In the genomic region with DNA sequence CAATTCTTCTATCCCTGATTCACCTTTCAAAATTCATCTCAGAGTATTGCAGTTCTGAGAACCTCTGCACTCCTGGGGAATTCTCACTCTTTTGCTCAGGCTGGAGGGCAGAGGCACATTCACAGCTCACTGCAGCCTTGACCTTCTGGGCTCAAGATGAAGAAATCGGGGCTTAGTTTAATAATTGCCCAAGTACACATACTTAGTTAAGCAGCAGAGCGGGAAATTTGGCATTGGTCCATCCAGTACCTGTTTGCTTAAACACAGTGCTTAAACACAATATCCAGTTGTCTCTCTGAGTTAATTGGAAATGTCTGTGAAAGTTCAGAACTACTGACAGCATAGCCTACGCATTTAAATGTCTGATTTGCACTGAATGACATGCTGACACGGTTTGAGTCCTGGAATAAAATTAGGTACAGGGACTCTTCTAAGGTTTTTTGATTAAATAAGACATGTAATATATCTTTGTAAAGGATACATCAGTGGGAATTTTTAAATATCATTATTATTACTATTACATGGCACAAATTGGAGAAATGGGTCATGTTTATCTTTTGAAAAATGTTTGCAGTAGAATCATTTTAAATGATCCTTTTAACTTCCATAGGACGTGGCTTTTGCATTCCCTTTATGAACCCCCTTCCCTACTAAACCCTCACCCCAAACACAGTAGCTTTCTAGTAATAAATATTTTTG, we compare ENCODE assay signal across 24 cellular contexts.
DNase-seq lines count a peak whose midpoint lies in the region; ATAC-seq, FAIRE-seq and TF ChIP-seq lines count a peak whose summit lies in the region.
"Had no signal": no experiment of that assay in that cellular context is flagged by ENCODE, and none has a peak within 500 bp of the region (broad histone marks: within the 10 kb centered on the region; RNA-seq: fewer than 3 reads in every experiment).

No MANE protein-coding gene starts in this region.

- H4K20me1 ChIP-seq in DOHH2 (ENCODE audit: control insufficient read depth, insufficient read depth, low read depth, low read length) (no peaks in the 10 kb centered on the region), OCI-LY7 (ENCODE audit: insufficient read depth, low read length) (no peaks in the 10 kb centered on the region)

- 32% methylated on average over 5 of the region's 5 CpGs for WGBS in right lobe of liver (ENCODE audit: insufficient coverage, low coverage, low lambda C conversion rate, missing lambda C conversion rate)
- 73 to 100% methylated on average over 1 to 5 of the region's 5 CpGs for WGBS in endodermal cell (ENCODE audit: insufficient coverage in 1 of 2, insufficient read length in 1 of 2), 2 experiments
- WGBS in psoas muscle, 3 donors = 59 to 86% (median 65%) methylated on average over 5 of the region's 5 CpGs

- POLR2A ChIA-PET in CD4-positive, alpha-beta T cell (lab: Charles Lee) = no interaction called here
- POLR2A ChIA-PET in OCI-LY7 (lab: Charles Lee) = interaction anchor here (0.6 to 1.2 kb wide), 2 partner anchors 64 to 67 kb away, joined by 3 to 4 read pairs; no protein-coding TSS in a partner anchor

- peaks cover 58% of the 10 kb centered on the region for H3K79me2 ChIP-seq in DOHH2 (ENCODE audit: control insufficient read depth, low read length)
- H3K79me2 ChIP-seq in OCI-LY7 (ENCODE audit: insufficient read depth, low read depth, low read length) = peaks cover 7% of the 10 kb centered on the region; the same call in 1 of the 2 replicates

- no peak overlapping the region for H3K4me3 ChIP-seq in DOHH2 (ENCODE audit: low read length)
- H3K4me3 ChIP-seq in OCI-LY7 (ENCODE audit: low read depth, low read length, poor library complexity, severe bottlenecking) = no peak overlapping the region
- H3K4me3 ChIP-seq in right lobe of liver = peak overlapping the region in 1 of 3 donors; percentile 26
- H3K4me3 ChIP-seq in endodermal cell (ENCODE audit: low read length) = no peak overlapping the region
- H3K4me3 ChIP-seq in psoas muscle = no peak overlapping the region
- H3K4me3 ChIP-seq: sigmoid colon had no signal

- FAIRE-seq in urothelium cell line (lab: Jason Lieb, UNC) = no peak
- FAIRE-seq: bronchial epithelial cell had no signal

- H3K27ac Mint-ChIP-seq in CD4-positive, alpha-beta T cell = peak overlapping the region; percentile 44
- no peak overlapping the region for H3K27ac Mint-ChIP-seq in endodermal cell
- H3K27ac Mint-ChIP-seq: activated naive CD8-positive, alpha-beta T cell treated with anti-CD3 and anti-CD28 coated beads, Interleukin-2, amount 10 ng/mL, durations not matched to agents 7 days and 5 days; dendritic cell treated with granulocyte-macrophage colony-stimulating factor and Interleukin-4, amounts not matched to agents 40 ng/mL and 50 ng/mL, for 4 days; mesothelial cell of epicardium had no signal

- no peak for TF ChIP-seq CTCF in CD4-positive, alpha-beta T cell (IDR thresholded peaks at IDR 0.05)
- TF ChIP-seq CTCF in DOHH2 (IDR thresholded peaks at IDR 0.05; ENCODE audit: low read depth, low read length, poor library complexity, severe bottlenecking) (no peak), OCI-LY7 (conservative IDR thresholded peaks at IDR 0.05; ENCODE audit: low read length) (no peak), right lobe of liver (IDR thresholded peaks at IDR 0.05) (no peak), endodermal cell (conservative IDR thresholded peaks at IDR 0.05) (no peak), psoas muscle (IDR thresholded peaks at IDR 0.05) (no peak)

- peaks cover 5% of the 10 kb centered on the region for H3K36me3 Mint-ChIP-seq in CD4-positive, alpha-beta T cell (ENCODE audit: low read depth)
- no peaks in the 10 kb centered on the region for H3K36me3 Mint-ChIP-seq in endodermal cell (ENCODE audit: low read depth)
- H3K36me3 Mint-ChIP-seq: mesothelial cell of epicardium had no signal

- no peaks in the 10 kb centered on the region for H3K9me3 ChIP-seq in CD4-positive, alpha-beta T cell (ENCODE audit: control insufficient read depth, low read length)
- H3K9me3 ChIP-seq in DOHH2 (ENCODE audit: control insufficient read depth, insufficient read depth, low read length) (no peaks in the 10 kb centered on the region), OCI-LY7 (ENCODE audit: low read length) (no peaks in the 10 kb centered on the region), right lobe of liver (no peaks in the 10 kb centered on the region), endodermal cell (ENCODE audit: control insufficient read depth, low read length) (no peaks in the 10 kb centered on the region), psoas muscle (no peaks in the 10 kb centered on the region)
- H3K9me3 ChIP-seq: Caco-2, sigmoid colon had no signal

- H3K9me2 ChIP-seq in DOHH2 (replicated peaks; ENCODE audit: control insufficient read depth, low read length) (no peaks in the 10 kb centered on the region), OCI-LY7 (ENCODE audit: insufficient read depth, low read length) (no peaks in the 10 kb centered on the region)

- intact Hi-C loops in CD4-positive, alpha-beta T cell (cut with DNase I, micrococcal nuclease) = no loop called here
- intact Hi-C loops in OCI-LY7 (cut with micrococcal nuclease; ENCODE audit: unreplicated experiment) = no loop called here
- intact Hi-C loops in right lobe of liver (cut with DNase I) = no loop called here
- intact Hi-C loops in psoas muscle (cut with DNase I) = no loop called here

- no peak overlapping the region for H3K9ac ChIP-seq in endodermal cell (ENCODE audit: extremely low read depth, low read length, poor library complexity, severe bottlenecking)

- DNase-seq in CD4-positive, alpha-beta T cell = no peak
- no peak for DNase-seq in OCI-LY7 (ENCODE audit: low spot score)
- peak; percentile 53 to 86 (median 69) for DNase-seq in right lobe of liver
- DNase-seq in endodermal cell = no peak
- no peak for DNase-seq in urothelium cell line (ENCODE audit: low spot score)
- DNase-seq in nucleus accumbens (lab: John Stamatoyannopoulos, UW) = no peak
- DNase-seq in psoas muscle = no peak
- DNase-seq: activated CD4-positive, CD25-positive, alpha-beta regulatory T cell; activated CD8-positive, alpha-beta memory T cell treated with anti-CD3 and anti-CD28 coated beads for 24 hours; activated naive CD8-positive, alpha-beta T cell treated with anti-CD3 and anti-CD28 coated beads, Interleukin-2, amount 10 ng/mL, durations not matched to agents 7 days and 5 days; Caco-2; glutamatergic neuron; IMR-90; MV-4-11; NCI-H2107; sigmoid colon; stimulated activated CD4-positive, alpha-beta T cell treated with anti-CD3 and anti-CD28 coated beads, Interleukin-1b, Interleukin-23, amount 100 ng/mL, for 48 hours; T-helper 1 cell had no signal

- peaks cover 56% of the 10 kb centered on the region for H3K4me1 Mint-ChIP-seq in CD4-positive, alpha-beta T cell (ENCODE audit: low read depth)
- peaks cover 34% of the 10 kb centered on the region for H3K4me1 Mint-ChIP-seq in endodermal cell

- H3K36me3 ChIP-seq in DOHH2 (ENCODE audit: control insufficient read depth, low read length) (peaks cover 11% of the 10 kb centered on the region), OCI-LY7 (ENCODE audit: insufficient read depth, low read length) (no peaks in the 10 kb centered on the region), right lobe of liver (no peaks in the 10 kb centered on the region), endodermal cell (ENCODE audit: control insufficient read depth, insufficient read depth, low read length) (no peaks in the 10 kb centered on the region), psoas muscle (ENCODE audit: insufficient read depth in 1 of 2, low read depth in 1 of 2) (no peaks in the 10 kb centered on the region)
- H3K36me3 ChIP-seq: sigmoid colon had no signal

- no peak overlapping the region for H3K27ac ChIP-seq in CD4-positive, alpha-beta T cell (ENCODE audit: low read depth, low read length)
- H3K27ac ChIP-seq in DOHH2 (ENCODE audit: low read depth, low read length) (no peak overlapping the region), OCI-LY7 (ENCODE audit: low read depth, low read length, poor library complexity, severe bottlenecking) (no peak overlapping the region), right lobe of liver (peak overlapping the region in 2 of 3 donors; percentile 34 to 96), endodermal cell (ENCODE audit: low read depth, low read length) (no peak overlapping the region), psoas muscle (no peak overlapping the region)
- H3K27ac ChIP-seq: sigmoid colon had no signal

- peak overlapping the region; percentile 17; the same call in 1 of the 2 replicates for H3K4me2 ChIP-seq in DOHH2 (ENCODE audit: low read length)
- 0 out of 2 replicates have a peak overlapping the region, but pooled peaks have one; percentile 9 for H3K4me2 ChIP-seq in OCI-LY7 (ENCODE audit: low read length)

- ATAC-seq in CD4-positive, alpha-beta T cell (ENCODE audit: poor library complexity) = no peak
- ATAC-seq in right lobe of liver (peak; percentile 41 to 73 (median 64)), psoas muscle (no peak)
- ATAC-seq: esophagus mucosa, Right ventricle myocardium inferior had no signal

- no peaks in the 10 kb centered on the region for H3K27me3 ChIP-seq in CD4-positive, alpha-beta T cell (ENCODE audit: control insufficient read depth, insufficient read depth, low read length)
- H3K27me3 ChIP-seq in DOHH2 (ENCODE audit: control insufficient read depth, low read length) = no peaks in the 10 kb centered on the region
- no peaks in the 10 kb centered on the region for H3K27me3 ChIP-seq in right lobe of liver
- no peaks in the 10 kb centered on the region for H3K27me3 ChIP-seq in endodermal cell (ENCODE audit: control insufficient read depth, insufficient read depth, low read length, poor library complexity, severe bottlenecking)
- H3K27me3 ChIP-seq in psoas muscle (ENCODE audit: insufficient read depth in 3 of 3, low read length in 2 of 3) = peaks cover 0 to 31% (median 12%) of the 10 kb centered on the region in 3 donors

- CTCF ChIA-PET in CD4-positive, alpha-beta T cell (lab: Charles Lee) = no interaction called here
- CTCF ChIA-PET in OCI-LY7 (lab: Charles Lee; ENCODE audit: unreplicated experiment) = no interaction called here

- H3K9me3 Mint-ChIP-seq in CD4-positive, alpha-beta T cell = no peaks in the 10 kb centered on the region
- H3K9me3 Mint-ChIP-seq in endodermal cell = no peaks in the 10 kb centered on the region
- H3K9me3 Mint-ChIP-seq: activated naive CD8-positive, alpha-beta T cell treated with anti-CD3 and anti-CD28 coated beads, Interleukin-2, amount 10 ng/mL, durations not matched to agents 7 days and 5 days; dendritic cell treated with granulocyte-macrophage colony-stimulating factor and Interleukin-4, amounts not matched to agents 40 ng/mL and 50 ng/mL, for 4 days; mesothelial cell of epicardium had no signal

- peaks cover 48% of the 10 kb centered on the region for H3K4me1 ChIP-seq in DOHH2 (ENCODE audit: control insufficient read depth, low read length)
- H3K4me1 ChIP-seq in OCI-LY7 (ENCODE audit: insufficient read depth, low read length, poor library complexity, severe bottlenecking) = peaks cover 18% of the 10 kb centered on the region
- H3K4me1 ChIP-seq in right lobe of liver = peaks cover 0 to 53% (median 15%) of the 10 kb centered on the region in 4 donors
- no peaks in the 10 kb centered on the region for H3K4me1 ChIP-seq in endodermal cell (ENCODE audit: control insufficient read depth, insufficient read depth, low read length)
- no peaks in the 10 kb centered on the region for H3K4me1 ChIP-seq in psoas muscle
- H3K4me1 ChIP-seq: Caco-2 had no signal

- H3K27me3 Mint-ChIP-seq in CD4-positive, alpha-beta T cell = no peaks in the 10 kb centered on the region
- H3K27me3 Mint-ChIP-seq in endodermal cell (ENCODE audit: insufficient read depth) = peaks cover 13% of the 10 kb centered on the region
- H3K27me3 Mint-ChIP-seq: activated naive CD8-positive, alpha-beta T cell treated with anti-CD3 and anti-CD28 coated beads, Interleukin-2, amount 10 ng/mL, durations not matched to agents 7 days and 5 days; dendritic cell treated with granulocyte-macrophage colony-stimulating factor and Interleukin-4, amounts not matched to agents 40 ng/mL and 50 ng/mL, for 4 days had no signal

- H2AFZ ChIP-seq in OCI-LY7 (ENCODE audit: low read length) = no peak overlapping the region

- H3K4me3 Mint-ChIP-seq in CD4-positive, alpha-beta T cell = peak overlapping the region; percentile 54
- no peak overlapping the region for H3K4me3 Mint-ChIP-seq in endodermal cell
- H3K4me3 Mint-ChIP-seq: activated naive CD8-positive, alpha-beta T cell treated with anti-CD3 and anti-CD28 coated beads, Interleukin-2, amount 10 ng/mL, durations not matched to agents 7 days and 5 days; dendritic cell treated with granulocyte-macrophage colony-stimulating factor and Interleukin-4, amounts not matched to agents 40 ng/mL and 50 ng/mL, for 4 days; mesothelial cell of epicardium had no signal

- peaks cover 14% of the 10 kb centered on the region for H3F3A ChIP-seq in DOHH2 (ENCODE audit: control insufficient read depth, insufficient read depth)

- BruUV-seq in OCI-LY7 (replicated peaks; lab: Mats Ljungman, UMichigan) = no TSS peak

- TF ChIP-seq POLR2A in right lobe of liver (IDR thresholded peaks at IDR 0.05) = no peak

Comparison
In these comparisons a context has a peak if more than half of its experiments do, and no peak if none do; other contexts are left out.
1. ATAC-seq: peak in right lobe of liver (4 of 4); none in CD4-positive, alpha-beta T cell (single experiment) and psoas muscle (0 of 4).
2. DNase-seq: peak in right lobe of liver (3 of 3); none in CD4-positive, alpha-beta T cell (0 of 10), OCI-LY7 (single experiment), endodermal cell (single experiment), urothelium cell line (single experiment), nucleus accumbens (0 of 56) and psoas muscle (0 of 2).
3. H3K27ac ChIP-seq: peak in right lobe of liver (2 of 3); none in CD4-positive, alpha-beta T cell (single experiment), DOHH2 (single experiment), OCI-LY7 (single experiment), endodermal cell (single experiment) and psoas muscle (single experiment).